17 cellular contexts compared by ENCODE assay signal in the genomic region with DNA sequence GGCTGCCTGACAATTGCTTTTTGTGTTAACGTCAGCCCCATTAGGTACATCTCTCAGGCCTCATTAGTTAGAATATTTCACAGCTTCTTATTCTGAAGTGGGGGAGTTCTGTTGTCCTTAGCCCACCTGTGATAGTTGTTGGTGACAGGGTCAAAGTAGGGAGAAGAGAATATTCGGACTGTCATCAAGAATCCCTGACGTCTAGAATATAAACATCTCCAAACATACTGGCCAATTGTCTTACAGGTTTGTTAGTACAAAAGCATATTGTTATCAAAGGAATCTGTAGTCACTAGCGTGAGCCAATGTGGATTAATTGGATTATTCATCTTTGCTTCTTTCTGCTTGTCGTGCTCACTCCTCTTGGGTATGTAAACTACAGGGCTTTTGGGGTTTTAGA.
"Had no signal": no experiment of that assay in that cellular context is flagged by ENCODE, and none has a peak within 500 bp of the region (broad histone marks: within the 10 kb centered on the region; RNA-seq: fewer than 3 reads in every experiment).

No MANE protein-coding gene starts in this region.

- H3K27me3 Mint-ChIP-seq: activated B cell treated with CpG ODN at 0.5 μM for 24 hours; activated naive CD8-positive, alpha-beta T cell treated with anti-CD3 and anti-CD28 coated beads for 36 hours had no signal

- H3K4me1 Mint-ChIP-seq: activated B cell treated with CpG ODN at 0.5 μM for 24 hours, nephron progenitor cell had no signal

- H3K9me3 ChIP-seq: SJSA1 had no signal

- H3K27ac ChIP-seq: esophagus muscularis mucosa, left ventricle myocardium inferior, SJSA1 had no signal

- H3K27ac Mint-ChIP-seq: activated B cell treated with CpG ODN at 0.5 μM for 24 hours; activated CD4-positive, alpha-beta T cell treated with anti-CD3 and anti-CD28 coated beads, Interleukin-2, amount 10 ng/mL, durations not matched to agents 24 days and 14 days; activated naive CD8-positive, alpha-beta T cell treated with anti-CD3 and anti-CD28 coated beads for 36 hours; activated T-cell treated with anti-CD3 and anti-CD28 coated beads, Interleukin-2, amount 50 U/mL, for 72 hours; nephron progenitor cell; stimulated activated effector memory CD8-positive, alpha-beta T cell treated with anti-CD3 and anti-CD28 coated beads, Interleukin-12 subunit alpha, Interleukin-12 subunit beta, amount 100 ng/mL, for 72 hours; T-helper 2 cell treated with Interferon-gamma antibody and Interleukin-4, amounts not matched to agents 5 μg/mL and 100 μg/mL, for 36 hours had no signal

- H3K4me1 ChIP-seq: SJSA1 had no signal

- H3K4me3 Mint-ChIP-seq: activated B cell treated with CpG ODN at 0.5 μM for 24 hours; activated CD4-positive, alpha-beta T cell treated with anti-CD3 and anti-CD28 coated beads, Interleukin-2, amount 10 ng/mL, durations not matched to agents 24 days and 14 days; activated CD8-positive, alpha-beta T cell treated with anti-CD3 and anti-CD28 coated beads, Interleukin-2, amount 10 ng/mL, durations not matched to agents 7 days and 5 days; activated naive CD8-positive, alpha-beta T cell treated with anti-CD3 and anti-CD28 coated beads for 36 hours; activated T-cell treated with anti-CD3 and anti-CD28 coated beads, Interleukin-2, amount 50 U/mL, for 72 hours; nephron progenitor cell; stimulated activated effector memory CD8-positive, alpha-beta T cell treated with anti-CD3 and anti-CD28 coated beads, Interleukin-12 subunit alpha, Interleukin-12 subunit beta, amount 100 ng/mL, for 72 hours; T-helper 2 cell treated with Interferon-gamma antibody and Interleukin-4, amounts not matched to agents 5 μg/mL and 100 μg/mL, for 36 hours had no signal

- ATAC-seq: activated T-cell treated with anti-CD3 and anti-CD28 coated beads, Interleukin-2, amount 50 U/mL, for 72 hours; stimulated activated effector memory CD8-positive, alpha-beta T cell treated with anti-CD3 and anti-CD28 coated beads, Interleukin-12 subunit alpha, Interleukin-12 subunit beta, amount 100 ng/mL, for 72 hours had no signal

- H3K27me3 ChIP-seq: esophagus muscularis mucosa, SJSA1 had no signal

- H3K36me3 Mint-ChIP-seq: stimulated activated effector memory CD8-positive, alpha-beta T cell treated with anti-CD3 and anti-CD28 coated beads, Interleukin-12 subunit alpha, Interleukin-12 subunit beta, amount 100 ng/mL, for 72 hours had no signal

- DNase-seq: activated B cell treated with CpG ODN at 0.5 μM for 24 hours; activated CD4-positive, alpha-beta T cell treated with anti-CD3 and anti-CD28 coated beads, Interleukin-2, amount 10 ng/mL, durations not matched to agents 24 days and 14 days; activated CD8-positive, alpha-beta memory T cell treated with anti-CD3 and anti-CD28 coated beads, Interleukin-2, amount 50 U/mL, for 4 hours; activated gamma-delta T cell treated with Interleukin-2 at 50 U/mL for 16 hours; activated naive CD8-positive, alpha-beta T cell treated with anti-CD3 and anti-CD28 coated beads for 36 hours; activated T-cell treated with anti-CD3 and anti-CD28 coated beads, Interleukin-2, amount 50 U/mL, for 72 hours; anterior cingulate cortex; hippocampal formation; kidney; left ventricle myocardium inferior; nephron progenitor cell; trophoblast cell had no signal

- H3K4me3 ChIP-seq: esophagus muscularis mucosa, left ventricle myocardium inferior, SJSA1 had no signal
